ENCODE assay signal across 1 cellular context in genomic region chr16:69859105-69859969, GRCh38.
TF ChIP-seq lines count a peak whose summit lies in the region.

No MANE protein-coding gene starts in this region.

TF ChIP-seq in SK-N-SH treated with all-trans-retinoic acid at 6 μM for 48 hours, 23 proteins besides CTCF, POLR2A, EP300 and RAD21 (continued from another document):
- TF ChIP-seq PATZ1 (CRISPR knock-in tag; IDR thresholded peaks at IDR 0.05; ENCODE audit: borderline replicate concordance) (no peak), TSHZ2 (CRISPR knock-in tag; IDR thresholded peaks at IDR 0.05) (no peak)
TF ChIP-seq in SK-N-SH treated with all-trans-retinoic acid at 6 μM for 48 hours: peak in this region for 0.
